1 cellular context compared by ENCODE assay signal in genomic region chr9:16545639-16546038, GRCh38.
TF ChIP-seq lines count a peak whose summit lies in the region.

No MANE protein-coding gene starts in this region.

TF ChIP-seq in GM23338, 12 proteins besides CTCF, POLR2A, EP300 and RAD21 (continued from another document):
- TF ChIP-seq REST (IDR thresholded peaks at IDR 0.05; ENCODE audit: unreplicated experiment) = no peak
- no peak for TF ChIP-seq NANOG (IDR thresholded peaks at IDR 0.05; ENCODE audit: borderline replicate concordance)
- no peak for TF ChIP-seq EZH2phosphoT487 (IDR thresholded peaks at IDR 0.05; ENCODE audit: unreplicated experiment)
- no peak for TF ChIP-seq ZNF462 (CRISPR knock-in tag; IDR thresholded peaks at IDR 0.05)
- no peak for TF ChIP-seq STAT1 (IDR thresholded peaks at IDR 0.05; ENCODE audit: unreplicated experiment)
- no peak for TF ChIP-seq JUNB (IDR thresholded peaks at IDR 0.05; ENCODE audit: unreplicated experiment)
- no peak for TF ChIP-seq ZNF331 (CRISPR knock-in tag; IDR thresholded peaks at IDR 0.05; ENCODE audit: low read depth)
